ENCODE assay signal across 17 cellular contexts in the genomic region with DNA sequence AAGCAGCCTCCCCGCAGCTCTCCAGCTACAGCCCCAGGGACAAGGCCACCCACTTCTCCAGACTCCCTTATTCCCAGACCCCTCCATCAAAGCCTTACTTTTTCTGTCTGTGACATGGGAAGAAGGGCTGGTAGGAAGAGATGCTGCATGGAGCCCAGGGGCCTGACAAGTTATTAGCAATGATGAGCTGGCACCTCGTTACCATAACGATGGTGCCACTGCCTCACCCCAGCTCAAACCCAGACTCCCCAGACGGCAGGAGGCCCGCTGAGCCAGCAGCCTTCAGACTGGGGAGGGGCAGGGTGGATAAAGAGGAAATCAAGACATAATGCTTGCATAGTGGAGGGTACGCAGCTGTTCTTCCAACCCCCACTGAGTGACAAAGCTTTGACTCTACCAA. TPM values are rescaled to one million over a fixed set of nuclear protein-coding genes. Genes with fewer than 3 reads are reported as not detected.
DNase-seq lines count a peak whose midpoint lies in the region; ATAC-seq and TF ChIP-seq lines count a peak whose summit lies in the region.
"Had no signal": no experiment of that assay in that cellular context is flagged by ENCODE, and none has a peak within 500 bp of the region (broad histone marks: within the 10 kb centered on the region; RNA-seq: fewer than 3 reads in every experiment).

No MANE protein-coding gene starts in this region.

- peak overlapping the region; percentile 4 for H3K4me3 Mint-ChIP-seq in natural killer cell
- H3K4me3 Mint-ChIP-seq in natural killer cell treated with Interleukin-12 subunit alpha and Interleukin-12 subunit beta and Interleukin-15 and Interleukin-18, amount 100 ng/mL, for 72 hours: no peak overlapping the region

- no peaks in the 10 kb centered on the region for H3K36me3 Mint-ChIP-seq in natural killer cell
- peaks cover 5% of the 10 kb centered on the region for H3K36me3 Mint-ChIP-seq in natural killer cell treated with Interleukin-12 subunit alpha and Interleukin-12 subunit beta and Interleukin-15 and Interleukin-18, amount 100 ng/mL, for 72 hours

- DNase-seq in natural killer cell (no peak), islet precursor cell (peak; percentile 21), tibial artery (no peak), dedifferentiated amniotic fluid mesenchymal stem cell (ENCODE audit: extremely low spot score) (no peak), mesenteric fat pad (ENCODE audit: low spot score) (no peak)
- no peak for DNase-seq in natural killer cell treated with Interleukin-12 subunit alpha and Interleukin-12 subunit beta and Interleukin-15 and Interleukin-18, amount 100 ng/mL, for 72 hours (ENCODE audit: low spot score)
- DNase-seq: GDM1, IMR-90, NCI-H1694 treated with DMSO at 0.1 percent for 48 hours, NCI-H2081 treated with DMSO at 0.1 percent for 48 hours, NCI-H446 treated with DMSO at 0.1 percent for 48 hours, NCI-H748 treated with DMSO at 0.1 percent for 48 hours, SJCRH30 had no signal

- ATAC-seq in natural killer cell: no peak
- ATAC-seq in natural killer cell treated with Interleukin-12 subunit alpha and Interleukin-12 subunit beta and Interleukin-15 and Interleukin-18, amount 100 ng/mL, for 72 hours: no peak
- ATAC-seq: Panc1 had no signal

- H3K36me3 ChIP-seq in tibial artery: no peaks in the 10 kb centered on the region
- H3K36me3 ChIP-seq: SJCRH30 had no signal

- H3K4me1 ChIP-seq in tibial artery: peaks cover 0 to 20% (median 15%) of the 10 kb centered on the region in 4 donors
- H3K4me1 ChIP-seq: SJCRH30 had no signal

- H3K27me3 Mint-ChIP-seq in natural killer cell (ENCODE audit: low read depth in 2 of 2): peaks cover 62 to 64% of the 10 kb centered on the region in 2 donors
- H3K27me3 Mint-ChIP-seq in natural killer cell treated with Interleukin-12 subunit alpha and Interleukin-12 subunit beta and Interleukin-15 and Interleukin-18, amount 100 ng/mL, for 72 hours: peaks cover 45 to 47% of the 10 kb centered on the region in 2 donors

- H3K27me3 ChIP-seq in tibial artery: peaks cover 9 to 89% of the 10 kb centered on the region in 2 donors

- no peaks in the 10 kb centered on the region for H3K9me3 Mint-ChIP-seq in natural killer cell
- no peaks in the 10 kb centered on the region for H3K9me3 Mint-ChIP-seq in natural killer cell treated with Interleukin-12 subunit alpha and Interleukin-12 subunit beta and Interleukin-15 and Interleukin-18, amount 100 ng/mL, for 72 hours

- peaks cover 6 to 20% of the 10 kb centered on the region in 2 donors for H3K4me1 Mint-ChIP-seq in natural killer cell
- peaks cover 5 to 7% of the 10 kb centered on the region in 2 donors for H3K4me1 Mint-ChIP-seq in natural killer cell treated with Interleukin-12 subunit alpha and Interleukin-12 subunit beta and Interleukin-15 and Interleukin-18, amount 100 ng/mL, for 72 hours (ENCODE audit: low read depth in 2 of 2)

- no peaks in the 10 kb centered on the region for H3K9me3 ChIP-seq in tibial artery
- H3K9me3 ChIP-seq: SJCRH30 had no signal

- H3K27ac Mint-ChIP-seq in natural killer cell: no peak overlapping the region
- H3K27ac Mint-ChIP-seq in natural killer cell treated with Interleukin-12 subunit alpha and Interleukin-12 subunit beta and Interleukin-15 and Interleukin-18, amount 100 ng/mL, for 72 hours: no peak overlapping the region

- intact Hi-C loops in natural killer cell (cut with micrococcal nuclease): no loop called here
- intact Hi-C loops in tibial artery (cut with DNase I; ENCODE audit: low total_unique reads): no loop called here

- H3K27ac ChIP-seq in angular gyrus (ENCODE audit: low read depth, low read length) (peak overlapping the region; percentile 24), tibial artery (no peak overlapping the region)
- H3K27ac ChIP-seq: C4-2B, KMS-11, SJCRH30 had no signal

- no peak overlapping the region for H3K4me3 ChIP-seq in tibial artery
- H3K4me3 ChIP-seq: SJCRH30 had no signal

- TF ChIP-seq CTCF in natural killer cell (IDR thresholded peaks at IDR 0.05) (no peak), tibial artery (IDR thresholded peaks at IDR 0.05) (no peak)

RNA-seq across cellular contexts. Expression of a gene that starts 3.3 kb away (rescaled TPM):
- total RNA-seq in natural killer cell (under 1 TPM; 0.33 to 0.38 (median 0.36) TPM), mesenteric fat pad (0.51 TPM)
- under 1 TPM; 0.71 to 0.73 TPM for total RNA-seq in natural killer cell treated with Interleukin-12 subunit alpha and Interleukin-12 subunit beta and Interleukin-15 and Interleukin-18, amount 100 ng/mL, for 72 hours
- total RNA-seq: IMR-90 had no signal

RNA-seq across cellular contexts. Expression of a gene that starts 59.0 kb away (rescaled TPM):
- total RNA-seq in natural killer cell: 10 to 100 TPM in 2 of 3 donors, 1 to 10 TPM in 1; 4.1 to 18.5 (median 10.5) TPM
- 10 to 100 TPM; 14.3 to 20.3 TPM for total RNA-seq in natural killer cell treated with Interleukin-12 subunit alpha and Interleukin-12 subunit beta and Interleukin-15 and Interleukin-18, amount 100 ng/mL, for 72 hours
- total RNA-seq in mesenteric fat pad: 37.2 TPM
